23 cellular contexts compared by ENCODE assay signal in the genomic region with DNA sequence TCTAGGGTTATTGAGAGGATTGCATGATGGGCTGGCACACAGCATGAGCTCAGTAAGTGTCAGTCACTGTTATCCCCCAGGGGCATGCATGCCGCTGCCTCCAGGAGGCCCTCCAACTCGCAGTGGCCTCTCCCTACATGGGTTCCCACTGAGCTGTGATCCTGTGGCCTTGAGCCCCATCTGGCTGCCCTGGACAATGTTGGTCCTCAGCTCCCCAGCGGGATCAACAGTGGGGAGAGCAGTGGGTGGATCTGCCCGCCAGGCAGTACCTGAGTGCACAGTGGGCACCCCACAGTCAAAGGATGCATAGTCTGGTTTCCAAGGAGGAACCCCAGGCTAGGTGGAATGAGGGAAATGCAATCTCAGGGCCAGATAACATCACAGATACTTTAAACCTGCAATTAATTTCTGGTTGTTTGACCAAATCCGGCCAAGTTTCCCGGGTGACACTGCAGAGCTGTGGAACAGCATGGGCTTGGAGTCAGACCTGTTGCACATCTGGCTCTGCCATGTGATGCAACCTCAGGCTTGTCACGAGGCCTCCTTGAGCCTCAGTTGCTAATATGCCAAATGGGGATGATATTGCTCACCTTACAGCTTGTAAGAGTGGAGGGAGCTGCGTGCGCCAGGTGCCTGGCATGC. TPM values are rescaled to one million over a fixed set of nuclear protein-coding genes. Genes with fewer than 3 reads are reported as not detected.
DNase-seq lines count a peak whose midpoint lies in the region; ATAC-seq, FAIRE-seq and TF ChIP-seq lines count a peak whose summit lies in the region.
"Had no signal": no experiment of that assay in that cellular context is flagged by ENCODE, and none has a peak within 500 bp of the region (broad histone marks: within the 10 kb centered on the region; RNA-seq: fewer than 3 reads in every experiment).

No MANE protein-coding gene starts in this region.

- no peak for DNase-seq in A549 (ENCODE audit: low read depth in 1 of 2, low spot score in 1 of 2)
- DNase-seq in GM03348 (ENCODE audit: low spot score): peak; percentile 50
- no peak for DNase-seq in RWPE1 (ENCODE audit: low spot score)
- DNase-seq in fibroblast of mammary gland (ENCODE audit: low read depth): peak; percentile 55
- DNase-seq in NCI-H2107 treated with DMSO at 0.1 percent for 48 hours (lab: John Stamatoyannopoulos, UW; ENCODE audit: unreplicated experiment): no peak
- no peak for DNase-seq in NCI-H1092 (lab: John Stamatoyannopoulos, UW)
- DNase-seq: activated CD4-positive, alpha-beta T cell treated with anti-CD3 and anti-CD28 coated beads for 36 hours; activated CD8-positive, alpha-beta T cell treated with anti-CD3 and anti-CD28 coated beads, Interleukin-2, amount 10 ng/mL, durations not matched to agents 7 days and 5 days; CD4-positive, CD25-positive, alpha-beta regulatory T cell; head of caudate nucleus; lower lobe of right lung; NCI-H1436; NCI-H2081 treated with DMSO at 0.1 percent for 48 hours; NCI-H446; nephron progenitor cell; stimulated activated CD4-positive, alpha-beta T cell treated with anti-CD3 and anti-CD28 coated beads, Interleukin-2, amount 100 ng/mL, for 24 hours; trophoblast cell had no signal

- H3K4me1 ChIP-seq in A549: peaks cover 21% of the 10 kb centered on the region
- H3K4me1 ChIP-seq: ascending aorta, lower lobe of right lung, parathyroid adenoma had no signal

- no peak for FAIRE-seq in A549 (lab: Jason Lieb, UNC)
- FAIRE-seq: K562 had no signal

- WGBS in A549 (ENCODE audit: missing lambda C conversion rate): 76% methylated on average over 8 of the region's 9 CpGs

- CTCF ChIA-PET in A549 (lab: Yijun Ruan, JAX) (interaction anchor here (2.1 to 4.1 kb wide), 4 partner anchors 15 to 132 kb away, joined by 14 to 19 read pairs (median 16); no protein-coding TSS in a partner anchor), RWPE1 (lab: Yijun Ruan, JAX) (interaction anchor here (0.6 to 1.0 kb wide), 2 partner anchors 137 to 147 kb away, joined by 3 to 4 read pairs; no protein-coding TSS in a partner anchor)

- TF ChIP-seq CTCF in A549 (IDR thresholded peaks at IDR 0.05) (no peak), RWPE1 (conservative IDR thresholded peaks at IDR 0.05; ENCODE audit: low read depth) (no peak), fibroblast of mammary gland (conservative IDR thresholded peaks at IDR 0.05; ENCODE audit: control insufficient read depth, insufficient read depth, low read depth, low read length) (no peak)

- no peak overlapping the region for H3K4me2 ChIP-seq in A549
- H3K4me2 ChIP-seq: smooth muscle cell had no signal

- H3K27ac ChIP-seq in A549 (peak overlapping the region; percentile 57 to 84; a peak in 5 of 6 replicates), RWPE1 (peak overlapping the region; percentile 89)
- H3K27ac ChIP-seq: ascending aorta, lower lobe of right lung, parathyroid adenoma had no signal

- POLR2A ChIA-PET in A549 (lab: Yijun Ruan, JAX): no interaction called here
- POLR2A ChIA-PET in RWPE1 (lab: Yijun Ruan, JAX; ENCODE audit: low non-redundant PET): no interaction called here

- ATAC-seq in A549: peak in 1 of 2 experiments; percentile 22; a peak in 1 of 6 replicates
- no peak for ATAC-seq in GM21423 (IDR thresholded peaks at IDR 0.05; ENCODE audit: unreplicated experiment)
- no peak for ATAC-seq in GM21528 (IDR thresholded peaks at IDR 0.05; ENCODE audit: low FRiP score, unreplicated experiment)
- ATAC-seq: activated CD4-positive, alpha-beta T cell treated with anti-CD3 and anti-CD28 coated beads for 36 hours; activated CD8-positive, alpha-beta T cell treated with anti-CD3 and anti-CD28 coated beads, Interleukin-2, amount 10 ng/mL, durations not matched to agents 7 days and 5 days; K562; lower lobe of right lung had no signal

- no peak for TF ChIP-seq EP300 in A549 (IDR thresholded peaks at IDR 0.05)

- no peaks in the 10 kb centered on the region for H3K9me3 ChIP-seq in A549
- H3K9me3 ChIP-seq: lower lobe of right lung had no signal

- TF ChIP-seq RAD21 in A549 (conservative IDR thresholded peaks at IDR 0.05 in 1 of 2, IDR thresholded peaks at IDR 0.05 in 1 of 2): no peak

- no peak for TF ChIP-seq POLR2A in A549 (IDR thresholded peaks at IDR 0.05; ENCODE audit: low read length)

- no peak overlapping the region for H3K4me3 ChIP-seq in A549
- H3K4me3 ChIP-seq in fibroblast of mammary gland (ENCODE audit: control insufficient read depth, low read depth, low read length): no peak overlapping the region
- H3K4me3 ChIP-seq: ascending aorta, K562, lower lobe of right lung, smooth muscle cell had no signal

TF ChIP-seq in A549, 52 proteins besides CTCF, POLR2A, EP300 and RAD21:
- TF ChIP-seq, protein P1, sequence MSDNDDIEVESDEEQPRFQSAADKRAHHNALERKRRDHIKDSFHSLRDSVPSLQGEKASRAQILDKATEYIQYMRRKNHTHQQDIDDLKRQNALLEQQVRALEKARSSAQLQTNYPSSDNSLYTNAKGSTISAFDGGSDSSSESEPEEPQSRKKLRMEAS (IDR thresholded peaks at IDR 0.05): no peak
- no peak for TF ChIP-seq CHD2 (IDR thresholded peaks at IDR 0.05; ENCODE audit: low read length, partially characterized antibody)
- no peak for TF ChIP-seq FOXS1 (CRISPR knock-in tag; IDR thresholded peaks at IDR 0.05)
- no peak for TF ChIP-seq MAFK (IDR thresholded peaks at IDR 0.05; ENCODE audit: partially characterized antibody)
- no peak for TF ChIP-seq HDAC2 (IDR thresholded peaks at IDR 0.05)
- TF ChIP-seq, protein P2, sequence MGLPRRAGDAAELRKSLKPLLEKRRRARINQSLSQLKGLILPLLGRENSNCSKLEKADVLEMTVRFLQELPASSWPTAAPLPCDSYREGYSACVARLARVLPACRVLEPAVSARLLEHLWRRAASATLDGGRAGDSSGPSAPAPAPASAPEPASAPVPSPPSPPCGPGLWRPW (IDR thresholded peaks at IDR 0.05): no peak
- TF ChIP-seq, protein P3, sequence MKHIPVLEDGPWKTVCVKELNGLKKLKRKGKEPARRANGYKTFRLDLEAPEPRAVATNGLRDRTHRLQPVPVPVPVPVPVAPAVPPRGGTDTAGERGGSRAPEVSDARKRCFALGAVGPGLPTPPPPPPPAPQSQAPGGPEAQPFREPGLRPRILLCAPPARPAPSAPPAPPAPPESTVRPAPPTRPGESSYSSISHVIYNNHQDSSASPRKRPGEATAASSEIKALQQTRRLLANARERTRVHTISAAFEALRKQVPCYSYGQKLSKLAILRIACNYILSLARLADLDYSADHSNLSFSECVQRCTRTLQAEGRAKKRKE (CRISPR knock-in tag; IDR thresholded peaks at IDR 0.05; ENCODE audit: low read depth): no peak

RNA-seq across cellular contexts. Expression of a gene that starts 9.3 kb away (rescaled TPM):
- 2.4 and 2.8 TPM in 2 replicates for polyA plus RNA-seq in A549 (2011; rRNA removed)
- 1.4 and 1.6 TPM in 2 replicates for polyA plus RNA-seq in A549 (2012; cell fraction: cytosol; rRNA removed)
- polyA plus RNA-seq in A549 (2012; cell fraction: nucleus; rRNA removed): 6.7 and 7.0 TPM in 2 replicates
- polyA plus RNA-seq in A549 (2017; fragmentation: RNase III; extraction: RNeasy Plus Mini Kit Qiagen cat#74134 plus additional on column Dnase treatment): 0.99 to 1.5 TPM (median 1.4 TPM) in 3 replicates
- 3.8 and 4.4 TPM in 2 replicates for polyA minus RNA-seq in A549 (2011; rRNA and poly(A)+ RNA removed)
- polyA plus RNA-seq: CD4-positive, CD25-positive, alpha-beta regulatory T cell; K562; smooth muscle cell had no signal

RNA-seq across cellular contexts. Expression of a gene that starts 49.8 kb away (rescaled TPM):
- polyA plus RNA-seq in A549 (2011; rRNA removed): not detected in 2 replicates
- polyA plus RNA-seq in A549 (2012; cell fraction: cytosol; rRNA removed): not detected in 2 replicates
- not detected in 2 replicates for polyA plus RNA-seq in A549 (2012; cell fraction: nucleus; rRNA removed)
- polyA plus RNA-seq in A549 (2017; fragmentation: RNase III; extraction: RNeasy Plus Mini Kit Qiagen cat#74134 plus additional on column Dnase treatment): not detected in 3 replicates
- not detected in 2 replicates for polyA minus RNA-seq in A549 (2011; rRNA and poly(A)+ RNA removed)
- polyA plus RNA-seq: smooth muscle cell had no signal

RNA-seq across cellular contexts. Expression of a gene that starts 53.3 kb away (rescaled TPM):
- 1.1 and 1.4 TPM in 2 replicates for polyA plus RNA-seq in A549 (2011; rRNA removed)
- polyA plus RNA-seq in A549 (2012; cell fraction: cytosol; rRNA removed): 1.4 and 1.6 TPM in 2 replicates
- polyA plus RNA-seq in A549 (2012; cell fraction: nucleus; rRNA removed): 3.8 and 4.0 TPM in 2 replicates
- 1.7 to 2.3 TPM (median 2.0 TPM) in 3 replicates for polyA plus RNA-seq in A549 (2017; fragmentation: RNase III; extraction: RNeasy Plus Mini Kit Qiagen cat#74134 plus additional on column Dnase treatment)
- 0.92 and 1.5 TPM in 2 replicates for polyA minus RNA-seq in A549 (2011; rRNA and poly(A)+ RNA removed)
- polyA plus RNA-seq: CD4-positive, CD25-positive, alpha-beta regulatory T cell; K562; smooth muscle cell had no signal

Comparison
In these comparisons a context has a peak if more than half of its experiments do, and no peak if none do; other contexts are left out.
1. DNase-seq: peak in GM03348 (single experiment) and fibroblast of mammary gland (single experiment); none in A549 (0 of 2), RWPE1 (single experiment), NCI-H2107 treated with DMSO at 0.1 percent for 48 hours (single experiment) and NCI-H1092 (single experiment).